ENCODE assay signal across 9 cellular contexts in the genomic region with DNA sequence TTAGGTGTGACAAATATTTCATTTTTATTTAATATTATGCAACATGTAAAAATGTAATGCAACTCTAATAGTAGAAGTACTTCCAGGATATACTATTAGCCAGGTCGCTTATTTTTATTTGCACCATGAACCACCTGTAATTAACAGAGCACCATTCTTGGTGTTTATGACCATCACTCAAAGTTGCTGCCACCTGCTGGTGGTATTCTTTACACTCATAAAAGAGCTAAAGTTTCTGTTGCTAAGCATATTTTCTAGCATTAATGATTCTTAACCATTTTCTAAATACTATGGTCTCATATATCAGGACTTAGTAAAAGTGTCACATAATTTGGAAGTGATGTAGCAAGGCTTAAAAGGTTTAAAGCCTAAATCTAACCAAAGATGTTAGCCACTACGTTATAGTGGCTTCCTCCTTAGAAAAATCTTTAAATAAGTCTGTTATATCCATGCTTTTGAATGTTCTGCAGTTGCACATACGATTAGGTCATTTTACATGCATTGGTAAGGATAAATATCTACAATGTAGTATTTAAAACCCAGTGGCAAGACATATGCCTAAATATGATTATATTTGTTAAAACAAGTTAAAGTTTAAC.
DNase-seq lines count a peak whose midpoint lies in the region; ATAC-seq and TF ChIP-seq lines count a peak whose summit lies in the region.
"Had no signal": no experiment of that assay in that cellular context is flagged by ENCODE, and none has a peak within 500 bp of the region (broad histone marks: within the 10 kb centered on the region; RNA-seq: fewer than 3 reads in every experiment).

No MANE protein-coding gene starts in this region.

- intact Hi-C loops in heart right ventricle (cut with DNase I) = loop anchor here in 8 of 10 donors (2.0 to 10.0 kb wide), 3 partner anchors 183 to 451 kb away; no protein-coding TSS in a partner anchor
- intact Hi-C loops in right cardiac atrium (cut with DNase I) = loop anchor here in 2 of 4 donors (5.0 to 10.0 kb wide), 2 partner anchors 451 to 453 kb away; no protein-coding TSS in a partner anchor

- H3K27ac ChIP-seq in heart right ventricle (no peak overlapping the region), right cardiac atrium (ENCODE audit: low read length) (no peak overlapping the region)

- TF ChIP-seq CTCF in heart right ventricle (IDR thresholded peaks at IDR 0.05) (peak in 8 of 9 donors; percentile 35 to 65 (median 56)), nephron (IDR thresholded peaks at IDR 0.05; ENCODE audit: unreplicated experiment in 3 of 3) (peak; percentile 52 to 74 (median 66))

- no peaks in the 10 kb centered on the region for H3K4me1 Mint-ChIP-seq in nephron
- H3K4me1 Mint-ChIP-seq: central memory CD8-positive, alpha-beta T cell had no signal

- H3K4me3 Mint-ChIP-seq in nephron = no peak overlapping the region
- H3K4me3 Mint-ChIP-seq: central memory CD8-positive, alpha-beta T cell had no signal

- no peak overlapping the region for H3K27ac Mint-ChIP-seq in nephron

- ATAC-seq in heart right ventricle (no peak), right cardiac atrium (no peak), HG02981 (IDR thresholded peaks at IDR 0.05; ENCODE audit: unreplicated experiment) (peak; percentile 65), GM21528 (IDR thresholded peaks at IDR 0.05; ENCODE audit: low FRiP score, unreplicated experiment) (no peak), HG03025 (IDR thresholded peaks at IDR 0.05; ENCODE audit: low FRiP score, unreplicated experiment) (no peak)

- H3K4me3 ChIP-seq in heart right ventricle = no peak overlapping the region
- no peak overlapping the region for H3K4me3 ChIP-seq in right cardiac atrium (ENCODE audit: low read length)

- H3K27me3 ChIP-seq in heart right ventricle (no peaks in the 10 kb centered on the region), right cardiac atrium (ENCODE audit: control insufficient read depth, insufficient read depth) (no peaks in the 10 kb centered on the region)

- H3K9me3 Mint-ChIP-seq in nephron = no peaks in the 10 kb centered on the region

- DNase-seq in heart right ventricle (peak in 1 of 2 donors; percentile 10), right cardiac atrium (no peak), NCI-H748 (lab: John Stamatoyannopoulos, UW; ENCODE audit: unreplicated experiment) (peak; percentile 73), dermis blood vessel endothelial cell (peak; percentile 61)

- 45 to 53% methylated on average over 3 of the region's 3 CpGs for WGBS in heart right ventricle, 2 donors
- WGBS in right cardiac atrium = 52% methylated on average over 3 of the region's 3 CpGs

- no peaks in the 10 kb centered on the region for H3K9me3 ChIP-seq in heart right ventricle
- H3K9me3 ChIP-seq in right cardiac atrium (ENCODE audit: control insufficient read depth, low read length) = no peaks in the 10 kb centered on the region

- no peaks in the 10 kb centered on the region for H3K36me3 Mint-ChIP-seq in nephron (ENCODE audit: low read depth)

- no peaks in the 10 kb centered on the region for H3K36me3 ChIP-seq in heart right ventricle

- no peaks in the 10 kb centered on the region for H3K27me3 Mint-ChIP-seq in nephron (ENCODE audit: low read depth)
- H3K27me3 Mint-ChIP-seq: central memory CD8-positive, alpha-beta T cell had no signal

- H3K4me1 ChIP-seq in heart right ventricle (no peaks in the 10 kb centered on the region), right cardiac atrium (ENCODE audit: control insufficient read depth, insufficient read depth, low read length) (no peaks in the 10 kb centered on the region)

Comparison
In these comparisons a context has a peak if more than half of its experiments do, and no peak if none do; other contexts are left out.
1. DNase-seq: peak in NCI-H748 (single experiment) and dermis blood vessel endothelial cell (single experiment); none in right cardiac atrium (0 of 3).